Comparison of ENCODE assay signal across 31 cellular contexts in the genomic region with DNA sequence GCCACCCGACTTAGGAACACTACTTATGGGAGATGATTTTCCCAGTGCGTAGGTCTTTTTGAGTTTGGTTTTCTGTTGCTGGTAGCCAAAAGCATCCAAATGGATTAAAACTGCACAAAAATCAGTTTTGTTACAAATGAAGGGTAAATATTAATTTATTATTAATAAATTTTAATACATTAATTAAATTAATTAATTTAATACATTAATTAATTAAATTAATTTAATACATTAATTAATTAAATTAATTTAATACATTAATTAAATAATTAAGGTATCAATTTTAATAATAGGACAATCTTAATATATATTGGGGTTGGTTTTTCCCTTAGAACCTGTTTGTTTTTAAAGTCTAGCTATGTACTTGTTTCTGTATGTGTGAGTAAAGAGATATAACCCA. TPM values are rescaled to one million over a fixed set of nuclear protein-coding genes. Genes with fewer than 3 reads are reported as not detected.
"Had no signal": no experiment of that assay in that cellular context is flagged by ENCODE, and none has a peak within 500 bp of the region (broad histone marks: within the 10 kb centered on the region; RNA-seq: fewer than 3 reads in every experiment).

No MANE protein-coding gene starts in this region.

- FAIRE-seq: astrocyte, bronchial epithelial cell, endothelial cell of umbilical vein had no signal

- H3K27ac ChIP-seq: brain microvascular endothelial cell, epithelial cell of prostate, esophagus squamous epithelium, heart left ventricle, VCaP had no signal

- H3K4me3 ChIP-seq: esophagus squamous epithelium, heart left ventricle had no signal

- H3K4me1 ChIP-seq: esophagus squamous epithelium, heart left ventricle had no signal

- H3K9me3 Mint-ChIP-seq: activated B cell treated with CpG ODN at 0.5 μM for 24 hours; activated CD8-positive, alpha-beta T cell treated with anti-CD3 and anti-CD28 coated beads for 36 hours; activated T-cell treated with anti-CD3 and anti-CD28 coated beads, Interleukin-2, amount 50 U/mL, for 4 hours; activated T-helper 17 cell treated with anti-CD3 and anti-CD28 coated beads, Interleukin-2, amount 50 U/mL, for 72 hours; central memory CD8-positive, alpha-beta T cell; effector memory CD8-positive, alpha-beta T cell had no signal

- H3K9me3 ChIP-seq: esophagus squamous epithelium, heart left ventricle had no signal

- H3K4me1 Mint-ChIP-seq: activated B cell treated with CpG ODN at 0.5 μM for 24 hours; activated T-helper 17 cell treated with anti-CD3 and anti-CD28 coated beads, Interleukin-2, amount 50 U/mL, for 72 hours; central memory CD8-positive, alpha-beta T cell had no signal

- DNase-seq: activated B cell treated with CpG ODN at 0.5 μM for 24 hours; activated CD4-positive, alpha-beta T cell treated with anti-CD3 and anti-CD28 coated beads for 48 hours; activated CD4-positive, alpha-beta T cell treated with anti-CD3 and anti-CD28 coated beads, Interleukin-2, amount 50 U/mL, for 1 hour; activated CD4-positive, alpha-beta T cell treated with anti-CD3 and anti-CD28 coated beads, Interleukin-2, amount 50 U/mL, for 48 hours; activated CD8-positive, alpha-beta memory T cell treated with anti-CD3 and anti-CD28 coated beads for 24 hours; activated CD8-positive, alpha-beta T cell treated with anti-CD3 and anti-CD28 coated beads for 36 hours; activated effector memory CD4-positive, alpha-beta T cell treated with Interleukin-2 at 50 U/mL for 16 hours; activated gamma-delta T cell treated with Interleukin-2 at 50 U/mL for 16 hours; activated naive CD4-positive, alpha-beta T cell treated with anti-CD3 and anti-CD28 coated beads, Interleukin-2, amount 50 U/mL, for 16 hours; activated naive CD4-positive, alpha-beta T cell treated with Interleukin-2 at 50 U/mL for 16 hours; activated T-cell treated with anti-CD3 and anti-CD28 coated beads, Interleukin-2, amount 50 U/mL, for 4 hours; amniotic stem cell; anterior cingulate cortex; brain microvascular endothelial cell; cortex of kidney; dermis blood vessel endothelial cell; effector CD4-positive, alpha-beta T cell; effector memory CD8-positive, alpha-beta T cell; esophagus squamous epithelium; foreskin melanocyte; heart left ventricle; T-helper 2 cell had no signal

- H3K27me3 Mint-ChIP-seq: activated B cell treated with CpG ODN at 0.5 μM for 24 hours; activated CD8-positive, alpha-beta T cell treated with anti-CD3 and anti-CD28 coated beads for 36 hours; activated naive CD8-positive, alpha-beta T cell; activated T-helper 17 cell treated with anti-CD3 and anti-CD28 coated beads, Interleukin-2, amount 50 U/mL, for 72 hours had no signal

- H3K27ac Mint-ChIP-seq: activated B cell treated with CpG ODN at 0.5 μM for 24 hours; activated CD8-positive, alpha-beta T cell treated with anti-CD3 and anti-CD28 coated beads for 36 hours; activated naive CD8-positive, alpha-beta T cell; activated T-helper 17 cell treated with anti-CD3 and anti-CD28 coated beads, Interleukin-2, amount 50 U/mL, for 72 hours; effector memory CD8-positive, alpha-beta T cell had no signal

- H3K36me3 Mint-ChIP-seq: activated naive CD8-positive, alpha-beta T cell had no signal

- H3K36me3 ChIP-seq: brain microvascular endothelial cell, esophagus squamous epithelium, heart left ventricle had no signal

- H3K4me3 Mint-ChIP-seq: activated B cell treated with CpG ODN at 0.5 μM for 24 hours; activated CD8-positive, alpha-beta T cell treated with anti-CD3 and anti-CD28 coated beads for 36 hours; activated naive CD8-positive, alpha-beta T cell; activated T-cell treated with anti-CD3 and anti-CD28 coated beads, Interleukin-2, amount 50 U/mL, for 4 hours; activated T-helper 17 cell treated with anti-CD3 and anti-CD28 coated beads, Interleukin-2, amount 50 U/mL, for 72 hours; central memory CD8-positive, alpha-beta T cell; effector memory CD8-positive, alpha-beta T cell had no signal

RNA-seq across cellular contexts. Expression of gene AK7, which starts 23.6 kb away (rescaled TPM):
- total RNA-seq: T-helper 1 cell treated with Interleukin-12 subunit alpha and Interleukin-12 subunit beta and Interleukin-4 antibody, amounts not matched to agents 30 ng/mL and 1 ng/mL, for 36 hours had no signal
